Comparison of ENCODE assay signal across 8 cellular contexts in the genomic region with DNA sequence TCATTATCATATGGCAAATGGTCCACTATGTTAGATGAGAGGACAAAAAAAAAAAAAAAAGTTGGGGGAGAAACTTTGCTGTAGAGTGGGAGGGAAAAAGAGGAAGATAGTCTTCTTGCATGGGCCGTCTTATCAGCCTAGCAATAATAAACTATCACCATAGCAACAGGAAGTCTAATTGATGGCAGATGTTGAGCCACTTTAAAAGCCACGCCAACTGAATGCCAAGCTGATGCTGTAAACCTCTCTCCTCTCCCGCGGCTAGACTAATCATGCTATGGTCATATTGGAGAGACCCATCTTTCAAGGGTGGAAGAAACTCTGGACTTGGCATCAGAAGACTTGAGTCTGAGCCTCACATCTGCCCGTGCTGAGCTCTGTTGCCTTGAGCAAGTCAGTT.
DNase-seq lines count a peak whose midpoint lies in the region; ATAC-seq, FAIRE-seq and TF ChIP-seq lines count a peak whose summit lies in the region.

No MANE protein-coding gene starts in this region.

- H3K23ac ChIP-seq in neuronal stem cell (ENCODE audit: low read depth, low read length, poor library complexity), result no peak overlapping the region

- TF ChIP-seq CTCF in astrocyte (IDR thresholded peaks at IDR 0.05; ENCODE audit: insufficient read depth, low read depth, low read length) (no peak), nephron progenitor cell (IDR thresholded peaks at IDR 0.05) (no peak)

- H2BK5ac ChIP-seq in neuronal stem cell (ENCODE audit: low read length), result no peak overlapping the region

- no peak overlapping the region for H4K91ac ChIP-seq in neuronal stem cell (ENCODE audit: low read depth, low read length, poor library complexity)

- H3K4me2 ChIP-seq in astrocyte (ENCODE audit: low read length) (peak overlapping the region; percentile 36), neuronal stem cell (ENCODE audit: insufficient read depth, low read length, poor library complexity, severe bottlenecking) (no peak overlapping the region)

- H3K27me3 Mint-ChIP-seq in astrocyte (ENCODE audit: low read depth, unreplicated experiment) (no peaks in the 10 kb centered on the region), nephron progenitor cell (ENCODE audit: low read depth, poor library complexity) (peaks cover 3% of the 10 kb centered on the region)

- no peak overlapping the region for H4K8ac ChIP-seq in neuronal stem cell (ENCODE audit: low read depth, low read length)

- H3K4me1 ChIP-seq in astrocyte (ENCODE audit: insufficient read depth, low read length) (peaks cover 5% of the 10 kb centered on the region), neuronal stem cell (ENCODE audit: control insufficient read depth in 2 of 2, insufficient read depth in 1 of 2, low read depth in 1 of 2, low read length in 2 of 2) (peaks cover 5 to 17% of the 10 kb centered on the region in 2 donors)

- H3K9me3 ChIP-seq in astrocyte (ENCODE audit: insufficient read depth, low read depth, low read length), result no peaks in the 10 kb centered on the region
- H3K9me3 ChIP-seq in neuronal stem cell (replicated peaks in 1 of 2; ENCODE audit: control insufficient read depth in 2 of 2, insufficient read depth in 1 of 2, low read depth in 1 of 2, low read length in 2 of 2), result no peaks in the 10 kb centered on the region

- peak overlapping the region; percentile 52 for H3K27ac ChIP-seq in astrocyte (ENCODE audit: low read depth, low read length)
- no peak overlapping the region for H3K27ac ChIP-seq in neuronal stem cell (replicated peaks; ENCODE audit: low read length)

- no peak overlapping the region for H3K4ac ChIP-seq in neuronal stem cell (ENCODE audit: low read length)

- peak; percentile 91 for FAIRE-seq in astrocyte (lab: Jason Lieb, UNC)

- no peak overlapping the region for H3K14ac ChIP-seq in neuronal stem cell (ENCODE audit: low read length)

- H4K20me1 ChIP-seq in astrocyte (ENCODE audit: insufficient read depth, low read length), result no peaks in the 10 kb centered on the region

- H2AFZ ChIP-seq in astrocyte (ENCODE audit: low read depth, low read length) (no peak overlapping the region), neuronal stem cell (ENCODE audit: low read length) (no peak overlapping the region)

- no peak overlapping the region for H3K18ac ChIP-seq in neuronal stem cell (ENCODE audit: low read length)

- H2BK15ac ChIP-seq in neuronal stem cell (ENCODE audit: low read length), result no peak overlapping the region

- H3K36me3 ChIP-seq in astrocyte (ENCODE audit: insufficient read depth, low read length), result no peaks in the 10 kb centered on the region
- no peaks in the 10 kb centered on the region for H3K36me3 ChIP-seq in neuronal stem cell (replicated peaks in 1 of 2; ENCODE audit: control insufficient read depth in 2 of 2, insufficient read depth in 2 of 2, low read length in 2 of 2)

- no peak overlapping the region for H3K4me3 Mint-ChIP-seq in astrocyte (ENCODE audit: unreplicated experiment)
- H3K4me3 Mint-ChIP-seq in nephron progenitor cell, result no peak overlapping the region

- H2AK5ac ChIP-seq in neuronal stem cell (ENCODE audit: low read depth, low read length), result no peak overlapping the region

- DNase-seq in EL (peak; percentile 97), NCI-H1694 treated with DMSO at 0.1 percent for 48 hours (lab: John Stamatoyannopoulos, UW) (peak; percentile 75), astrocyte (ENCODE audit: low read depth) (peak; percentile 93), nephron progenitor cell (no peak), middle frontal gyrus (ENCODE audit: extremely low spot score, low spot score) (no peak), neuronal stem cell (ENCODE audit: low spot score) (no peak)

- H3K9me3 Mint-ChIP-seq in astrocyte (ENCODE audit: unreplicated experiment), result no peaks in the 10 kb centered on the region
- peaks cover 9% of the 10 kb centered on the region for H3K9me3 Mint-ChIP-seq in nephron progenitor cell

- no peak overlapping the region for H2BK12ac ChIP-seq in neuronal stem cell (ENCODE audit: low read length)

- H3K79me1 ChIP-seq in neuronal stem cell (ENCODE audit: low read depth, low read length), result no peaks in the 10 kb centered on the region

- no peak overlapping the region for H2BK120ac ChIP-seq in neuronal stem cell (ENCODE audit: low read depth, low read length)

- H3K4me1 Mint-ChIP-seq in astrocyte (ENCODE audit: low read depth, unreplicated experiment) (peaks cover 2% of the 10 kb centered on the region), nephron progenitor cell (peaks cover 58% of the 10 kb centered on the region)

- H3K27ac Mint-ChIP-seq in astrocyte (ENCODE audit: unreplicated experiment) (no peak overlapping the region), nephron progenitor cell (peak overlapping the region; percentile 84)

- WGBS in neuronal stem cell (ENCODE audit: extremely low coverage in 2 of 2, insufficient read length in 2 of 2, insufficient replicate concordance in 1 of 2), 2 donors, result no CpG with 5 or more reads among the region's 5 CpGs

- H3K4me3 ChIP-seq in astrocyte (ENCODE audit: insufficient read depth, low read depth, low read length) (no peak overlapping the region), neuronal stem cell (ENCODE audit: low read length in 2 of 2) (no peak overlapping the region)

- H3K79me2 ChIP-seq in astrocyte (ENCODE audit: insufficient read depth, low read length), result no peaks in the 10 kb centered on the region

- H3K9ac ChIP-seq in astrocyte (ENCODE audit: low read length) (no peak overlapping the region), neuronal stem cell (ENCODE audit: low read depth, low read length, poor library complexity) (no peak overlapping the region)

- H3K36me3 Mint-ChIP-seq in astrocyte (ENCODE audit: low read depth, unreplicated experiment), result no peaks in the 10 kb centered on the region
- peaks cover 10% of the 10 kb centered on the region for H3K36me3 Mint-ChIP-seq in nephron progenitor cell (ENCODE audit: low read depth)

- H3K27me3 ChIP-seq in astrocyte (ENCODE audit: insufficient read depth, low read length) (no peaks in the 10 kb centered on the region), neuronal stem cell (ENCODE audit: control insufficient read depth in 3 of 3, insufficient read depth in 3 of 3, low read depth in 1 of 3, low read length in 3 of 3) (no peaks in the 10 kb centered on the region)

- ATAC-seq in HG02973 (IDR thresholded peaks at IDR 0.05; ENCODE audit: unreplicated experiment) (no peak), HG03095 (IDR thresholded peaks at IDR 0.05; ENCODE audit: unreplicated experiment) (no peak)

Comparison
In these comparisons a context has a peak if more than half of its experiments do, and no peak if none do; other contexts are left out.
1. DNase-seq: peak in EL (single experiment), NCI-H1694 treated with DMSO at 0.1 percent for 48 hours (single experiment) and astrocyte (single experiment); none in nephron progenitor cell (single experiment), middle frontal gyrus (single experiment) and neuronal stem cell (single experiment).